Comparison of ENCODE assay signal across 1 cellular context in the genomic region with DNA sequence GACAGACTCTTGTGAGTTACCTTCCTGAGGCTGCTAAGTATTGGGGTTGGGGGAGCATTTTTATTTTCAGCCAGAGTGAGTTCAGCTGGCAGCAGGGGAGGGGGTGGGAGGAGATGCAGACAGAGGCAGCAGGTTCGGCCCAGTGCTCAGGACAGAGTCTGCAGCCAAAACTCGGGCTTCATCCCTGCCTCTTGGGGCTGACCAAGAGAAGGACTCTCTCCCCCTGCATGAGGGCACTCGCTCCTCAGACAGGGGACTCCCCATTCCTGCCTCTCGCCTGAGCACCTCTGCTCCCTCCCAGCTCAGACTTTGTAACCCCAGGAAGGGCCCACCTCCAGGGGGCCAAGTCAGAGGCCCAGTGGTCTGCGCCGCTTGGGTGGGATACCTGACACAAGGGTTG.
TF ChIP-seq lines count a peak whose summit lies in the region.

No MANE protein-coding gene starts in this region.

TF ChIP-seq in GM23338, 12 proteins besides CTCF, POLR2A, EP300 and RAD21 (continued from another document):
- TF ChIP-seq, protein P1, sequence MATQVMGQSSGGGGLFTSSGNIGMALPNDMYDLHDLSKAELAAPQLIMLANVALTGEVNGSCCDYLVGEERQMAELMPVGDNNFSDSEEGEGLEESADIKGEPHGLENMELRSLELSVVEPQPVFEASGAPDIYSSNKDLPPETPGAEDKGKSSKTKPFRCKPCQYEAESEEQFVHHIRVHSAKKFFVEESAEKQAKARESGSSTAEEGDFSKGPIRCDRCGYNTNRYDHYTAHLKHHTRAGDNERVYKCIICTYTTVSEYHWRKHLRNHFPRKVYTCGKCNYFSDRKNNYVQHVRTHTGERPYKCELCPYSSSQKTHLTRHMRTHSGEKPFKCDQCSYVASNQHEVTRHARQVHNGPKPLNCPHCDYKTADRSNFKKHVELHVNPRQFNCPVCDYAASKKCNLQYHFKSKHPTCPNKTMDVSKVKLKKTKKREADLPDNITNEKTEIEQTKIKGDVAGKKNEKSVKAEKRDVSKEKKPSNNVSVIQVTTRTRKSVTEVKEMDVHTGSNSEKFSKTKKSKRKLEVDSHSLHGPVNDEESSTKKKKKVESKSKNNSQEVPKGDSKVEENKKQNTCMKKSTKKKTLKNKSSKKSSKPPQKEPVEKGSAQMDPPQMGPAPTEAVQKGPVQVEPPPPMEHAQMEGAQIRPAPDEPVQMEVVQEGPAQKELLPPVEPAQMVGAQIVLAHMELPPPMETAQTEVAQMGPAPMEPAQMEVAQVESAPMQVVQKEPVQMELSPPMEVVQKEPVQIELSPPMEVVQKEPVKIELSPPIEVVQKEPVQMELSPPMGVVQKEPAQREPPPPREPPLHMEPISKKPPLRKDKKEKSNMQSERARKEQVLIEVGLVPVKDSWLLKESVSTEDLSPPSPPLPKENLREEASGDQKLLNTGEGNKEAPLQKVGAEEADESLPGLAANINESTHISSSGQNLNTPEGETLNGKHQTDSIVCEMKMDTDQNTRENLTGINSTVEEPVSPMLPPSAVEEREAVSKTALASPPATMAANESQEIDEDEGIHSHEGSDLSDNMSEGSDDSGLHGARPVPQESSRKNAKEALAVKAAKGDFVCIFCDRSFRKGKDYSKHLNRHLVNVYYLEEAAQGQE (IDR thresholded peaks at IDR 0.05; ENCODE audit: unreplicated experiment): no peak
- TF ChIP-seq STAT1 (IDR thresholded peaks at IDR 0.05; ENCODE audit: unreplicated experiment): no peak
TF ChIP-seq in GM23338: peak in this region for 0.
